Comparison of ENCODE assay signal across 8 cellular contexts in the genomic region with DNA sequence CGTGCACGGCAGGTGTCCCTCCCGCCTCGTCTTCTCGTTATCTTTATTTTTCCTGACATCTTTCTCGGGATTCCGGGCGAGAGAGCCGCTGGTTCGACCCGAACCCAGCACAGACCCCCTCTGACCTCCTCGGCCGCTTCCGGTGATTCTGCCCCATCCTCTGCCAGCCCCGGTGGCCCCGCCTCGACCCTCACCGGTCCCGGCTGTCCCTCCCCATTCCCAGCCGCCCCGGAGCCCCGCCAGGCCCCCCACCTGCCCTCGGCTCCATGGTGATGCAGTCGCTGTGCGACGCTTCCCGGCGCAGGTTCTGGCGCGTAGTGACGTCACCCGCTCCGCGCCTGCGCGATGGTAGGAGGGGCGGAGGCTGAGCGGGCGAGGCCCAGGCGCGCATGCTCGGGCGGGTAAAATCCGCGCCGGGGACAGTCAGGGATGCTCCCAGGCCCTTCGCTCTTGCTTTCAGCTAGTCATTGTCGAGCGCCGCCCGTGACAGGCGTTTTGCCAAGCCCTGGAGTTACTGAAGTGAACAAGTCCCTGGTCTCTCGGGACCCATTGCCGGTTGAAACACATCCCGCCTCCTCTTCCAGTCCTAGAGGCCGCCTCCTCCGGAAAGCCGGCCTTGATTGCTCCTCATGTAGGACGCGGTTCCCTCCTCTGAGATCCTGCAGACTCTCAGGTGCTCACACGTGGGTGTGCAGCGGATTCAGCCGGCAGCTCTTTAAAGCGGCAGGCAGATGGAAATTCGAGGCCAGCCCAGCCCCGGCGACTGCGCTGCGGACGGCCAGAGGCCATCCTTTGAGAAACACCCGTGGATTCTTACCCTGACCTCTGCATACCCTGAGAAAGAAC. TPM values are rescaled to one million over a fixed set of nuclear protein-coding genes. Genes with fewer than 3 reads are reported as not detected.
DNase-seq lines count a peak whose midpoint lies in the region; ATAC-seq and TF ChIP-seq lines count a peak whose summit lies in the region.

A gene with protein sequence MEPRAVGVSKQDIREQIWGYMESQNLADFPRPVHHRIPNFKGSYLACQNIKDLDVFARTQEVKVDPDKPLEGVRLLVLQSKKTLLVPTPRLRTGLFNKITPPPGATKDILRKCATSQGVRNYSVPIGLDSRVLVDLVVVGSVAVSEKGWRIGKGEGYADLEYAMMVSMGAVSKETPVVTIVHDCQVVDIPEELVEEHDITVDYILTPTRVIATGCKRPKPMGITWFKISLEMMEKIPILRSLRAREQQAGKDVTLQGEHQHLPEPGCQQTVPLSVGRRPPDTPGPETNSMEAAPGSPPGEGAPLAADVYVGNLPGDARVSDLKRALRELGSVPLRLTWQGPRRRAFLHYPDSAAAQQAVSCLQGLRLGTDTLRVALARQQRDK (minus strand): TSS at position 319 of the 846 bp plus-strand sequence. CDS start 51 bp downstream, at position 268.

- H3K4me1 Mint-ChIP-seq in progenitor cell of endocrine pancreas (ENCODE audit: low read depth) = peaks cover 3% of the 10 kb centered on the region

- TF ChIP-seq POLR2A in upper lobe of left lung (IDR thresholded peaks at IDR 0.05) = peak in 3 of 4 donors; percentile 42 to 81 (median 57)

- H3K27me3 Mint-ChIP-seq in progenitor cell of endocrine pancreas = peaks cover 38% of the 10 kb centered on the region

- H3K36me3 ChIP-seq in upper lobe of left lung = peaks cover 0 to 21% (median 11%) of the 10 kb centered on the region in 4 donors

- TF ChIP-seq EP300 in upper lobe of left lung (IDR thresholded peaks at IDR 0.05) = no peak

- H3K27ac Mint-ChIP-seq in progenitor cell of endocrine pancreas = peak within 1 kb of the TSS; percentile 96

- H3K4me3 ChIP-seq in upper lobe of left lung = peak within 1 kb of the TSS; percentile 56 to 96 (median 78)

- H3K4me3 Mint-ChIP-seq in progenitor cell of endocrine pancreas (ENCODE audit: low read depth) = peak within 1 kb of the TSS; percentile 87

- H3K36me3 Mint-ChIP-seq in progenitor cell of endocrine pancreas (ENCODE audit: insufficient read depth) = no peaks in the 10 kb centered on the region

- DNase-seq in GM13977 (ENCODE audit: low spot score) (peak; percentile 98), NCI-H146 treated with DMSO at 0.1 percent for 48 hours (lab: John Stamatoyannopoulos, UW; ENCODE audit: unreplicated experiment) (peak; percentile 48), amniotic epithelial cell (ENCODE audit: low read depth) (peak; percentile 84), left cardiac atrium (peak; percentile 94), progenitor cell of endocrine pancreas (ENCODE audit: low spot score, unreplicated experiment) (peak; percentile 76), upper lobe of left lung (peak; percentile 89 to 100)

- peak within 1 kb of the TSS; percentile 84 to 98 (median 92) for H3K27ac ChIP-seq in upper lobe of left lung

- H3K9me3 Mint-ChIP-seq in progenitor cell of endocrine pancreas (ENCODE audit: low read depth) = no peaks in the 10 kb centered on the region

- in situ Hi-C loops in GM13977 (cut with MboI; ENCODE audit: low pct_unique_long_range_greater_than_20kb, low sequenced_read_pairs, unreplicated experiment) = no loop called here

- H3K4me1 ChIP-seq in upper lobe of left lung = peaks cover 5 to 21% (median 13%) of the 10 kb centered on the region in 4 donors

- 5 to 10% methylated on average over 30 to 48 of the region's 71 CpGs for WGBS in upper lobe of left lung, 2 donors

- TF ChIP-seq CTCF in GM13977 (IDR thresholded peaks at IDR 0.05; ENCODE audit: extremely low read depth, insufficient read depth, missing control alignments) (no peak), progenitor cell of endocrine pancreas (IDR thresholded peaks at IDR 0.05; ENCODE audit: unreplicated experiment) (no peak), upper lobe of left lung (IDR thresholded peaks at IDR 0.05) (peak in 1 of 6 experiments; percentile 6)

- ATAC-seq in HG02840 (IDR thresholded peaks at IDR 0.05; ENCODE audit: low FRiP score, unreplicated experiment) (peak; percentile 79), left cardiac atrium (peak; percentile 98 to 99), upper lobe of left lung (ENCODE audit: low FRiP score in 2 of 2) (peak; percentile 94 to 98)

- intact Hi-C loops in T-helper 1 cell treated with Interleukin-12 subunit alpha and Interleukin-12 subunit beta and Interleukin-4 antibody, amounts not matched to agents 30 ng/mL and 1 ng/mL, for 36 hours (cut with micrococcal nuclease) = loop anchor here (1.0 to 10.0 kb wide), 7 partner anchors 8 to 1396 kb away; a partner anchor contains a TSS
- intact Hi-C loops in left cardiac atrium (cut with DNase I) = no loop called here

- H3K9me3 ChIP-seq in upper lobe of left lung = no peaks in the 10 kb centered on the region

- H3K27me3 ChIP-seq in upper lobe of left lung = no peaks in the 10 kb centered on the region

RNA-seq across cellular contexts. Expression of the gene that starts here (rescaled TPM):
- total RNA-seq in T-helper 1 cell treated with Interleukin-12 subunit alpha and Interleukin-12 subunit beta and Interleukin-4 antibody, amounts not matched to agents 30 ng/mL and 1 ng/mL, for 36 hours = 28.0 and 36.1 TPM in 2 replicates
- total RNA-seq in left cardiac atrium (10 to 100 TPM; 10.3 to 12.4 TPM), progenitor cell of endocrine pancreas (21.8 and 22.8 TPM in 2 replicates), upper lobe of left lung (10 to 100 TPM; 13.8 to 39.8 (median 22.0) TPM)

Comparison
In these comparisons a context has a peak if more than half of its experiments do, and no peak if none do; other contexts are left out.
1. Peak in every context shown above with its lines: DNase-seq, ATAC-seq, H3K4me3 ChIP-seq and H3K27ac ChIP-seq.
2. DNase-seq: peak in every context shown above with its lines; median percentile 98 in GM13977; 94 in upper lobe of left lung; 94 in left cardiac atrium; 84 in amniotic epithelial cell; 76 in progenitor cell of endocrine pancreas; 48 in NCI-H146 treated with DMSO at 0.1 percent for 48 hours.